In genomic region chr1:32701421-32701911, GRCh38 we compare ENCODE assay signal across 1 cellular context.
TF ChIP-seq lines count a peak whose summit lies in the region.

No MANE protein-coding gene starts in this region.

TF ChIP-seq in GM23338, 12 proteins besides CTCF, POLR2A, EP300 and RAD21 (continued from another document):
- TF ChIP-seq ZNF462 (CRISPR knock-in tag; IDR thresholded peaks at IDR 0.05) (no peak), EZH2 (IDR thresholded peaks at IDR 0.05; ENCODE audit: low read depth, unreplicated experiment) (no peak), ZNF114 (CRISPR knock-in tag; IDR thresholded peaks at IDR 0.05) (no peak)
